In the genomic region with DNA sequence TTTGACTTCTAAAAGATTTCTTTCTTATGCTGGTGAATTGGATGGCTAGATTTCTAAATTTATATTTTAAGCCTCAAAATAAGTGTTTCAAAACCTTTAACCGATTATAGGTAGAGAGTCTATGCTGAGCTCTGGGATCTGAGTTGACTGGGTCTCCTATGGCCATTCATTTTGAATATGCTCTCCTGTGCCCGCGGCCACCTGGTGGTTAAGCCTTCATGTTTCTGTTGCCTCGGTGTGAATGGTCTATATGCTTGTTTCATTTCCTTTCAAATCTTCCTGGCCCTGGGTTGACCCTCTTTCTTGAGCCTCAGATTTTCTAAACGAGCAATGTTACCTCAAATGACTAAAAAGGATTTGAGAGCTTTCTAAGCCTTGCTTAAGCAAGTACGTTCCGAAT, we compare ENCODE assay signal across 10 cellular contexts.
DNase-seq lines count a peak whose midpoint lies in the region; ATAC-seq and TF ChIP-seq lines count a peak whose summit lies in the region.
"Had no signal": no experiment of that assay in that cellular context is flagged by ENCODE, and none has a peak within 500 bp of the region (broad histone marks: within the 10 kb centered on the region; RNA-seq: fewer than 3 reads in every experiment).

No MANE protein-coding gene starts in this region.

- no peak overlapping the region for H3K4me3 Mint-ChIP-seq in HFFc6

- no peaks in the 10 kb centered on the region for H3K9me3 ChIP-seq in DND-41 (ENCODE audit: insufficient read depth, low read length, severe bottlenecking)
- no peaks in the 10 kb centered on the region for H3K9me3 ChIP-seq in Panc1 (ENCODE audit: control insufficient read depth, insufficient read depth, low read depth, low read length)
- H3K9me3 ChIP-seq: right atrium auricular region, thoracic aorta had no signal

- no peak overlapping the region for H3K4me3 ChIP-seq in DND-41 (ENCODE audit: low read depth in 1 of 2, low read length in 2 of 2)
- no peak overlapping the region for H3K4me3 ChIP-seq in Panc1 (ENCODE audit: low read depth in 2 of 2, low read length in 2 of 2)
- H3K4me3 ChIP-seq: right atrium auricular region, thoracic aorta had no signal

- H3K36me3 Mint-ChIP-seq in HFFc6 (ENCODE audit: low read depth), result no peaks in the 10 kb centered on the region

- no peak overlapping the region for H3K27ac Mint-ChIP-seq in HFFc6

- H3K27ac ChIP-seq in DND-41 (ENCODE audit: low read length) (no peak overlapping the region), Panc1 (ENCODE audit: low read length) (no peak overlapping the region)
- H3K27ac ChIP-seq: right atrium auricular region, thoracic aorta had no signal

- H3K36me3 ChIP-seq in DND-41 (ENCODE audit: insufficient read depth, low read length), result no peaks in the 10 kb centered on the region
- no peaks in the 10 kb centered on the region for H3K36me3 ChIP-seq in Panc1 (ENCODE audit: control insufficient read depth, insufficient read depth, low read length)
- H3K36me3 ChIP-seq: right atrium auricular region, thoracic aorta had no signal

- TF ChIP-seq CTCF in DND-41 (IDR thresholded peaks at IDR 0.05; ENCODE audit: borderline replicate concordance, extremely low read depth, low read length, poor library complexity, severe bottlenecking) (peak; percentile 57), HFFc6 (IDR thresholded peaks at IDR 0.05) (peak; percentile 54), Panc1 (IDR thresholded peaks at IDR 0.05) (peak; percentile 69)

- DNase-seq in DND-41 (peak; percentile 31), HFFc6 (no peak), Panc1 (ENCODE audit: low read depth, low spot score) (no peak), left colon (peak in 1 of 2 donors; percentile 53), middle frontal gyrus (ENCODE audit: extremely low spot score, low spot score) (no peak), cerebellum (ENCODE audit: low spot score) (no peak), GF-D8 (lab: John Stamatoyannopoulos, UW) (no peak)

- POLR2A ChIA-PET in Panc1 (lab: Charles Lee), result no interaction called here

- H3K4me2 ChIP-seq in DND-41 (ENCODE audit: insufficient read depth, low read length), result no peak overlapping the region

- H4K20me1 ChIP-seq in DND-41 (ENCODE audit: insufficient read depth, low read length), result no peaks in the 10 kb centered on the region

- no peaks in the 10 kb centered on the region for H3K9me3 Mint-ChIP-seq in HFFc6

- H3K4me1 Mint-ChIP-seq in HFFc6 (ENCODE audit: low read depth), result no peaks in the 10 kb centered on the region

- in situ Hi-C loops in Panc1 (cut with HindIII; ENCODE audit: low pct_unique_long_range_greater_than_20kb, low sequenced_read_pairs), result no loop called here

- no peaks in the 10 kb centered on the region for H3K27me3 ChIP-seq in DND-41 (ENCODE audit: insufficient read depth, low read length, poor library complexity)
- H3K27me3 ChIP-seq in Panc1 (ENCODE audit: control insufficient read depth, insufficient read depth, low read length), result no peaks in the 10 kb centered on the region
- H3K27me3 ChIP-seq: right atrium auricular region had no signal

- CTCF ChIA-PET in Panc1 (lab: Charles Lee), result no interaction called here

- no TSS peak for BruUV-seq in Panc1 (replicated peaks; lab: Mats Ljungman, UMichigan)

- ATAC-seq in DND-41 (ENCODE audit: insufficient read depth, low read depth) (peak; percentile 67), Panc1 (peak; percentile 70; the same call in 1 of the 2 replicates), left colon (peak; percentile 65), HG02610 (IDR thresholded peaks at IDR 0.05; ENCODE audit: unreplicated experiment) (no peak)

- peaks cover 4% of the 10 kb centered on the region for H3K27me3 Mint-ChIP-seq in HFFc6 (ENCODE audit: insufficient read depth)

- no peaks in the 10 kb centered on the region for H3K4me1 ChIP-seq in DND-41 (ENCODE audit: insufficient read depth, low read length)
- no peaks in the 10 kb centered on the region for H3K4me1 ChIP-seq in Panc1 (ENCODE audit: control insufficient read depth, insufficient read depth, low read length)
- H3K4me1 ChIP-seq: right atrium auricular region had no signal

- H2AFZ ChIP-seq in DND-41 (ENCODE audit: low read depth, low read length), result no peak overlapping the region

- no peak overlapping the region for H3K9ac ChIP-seq in DND-41 (ENCODE audit: low read depth, low read length)

- intact Hi-C loops in Panc1 (cut with micrococcal nuclease; ENCODE audit: unreplicated experiment) (no loop called here), left colon (cut with DNase I, micrococcal nuclease) (no loop called here)

- no peaks in the 10 kb centered on the region for H3K79me2 ChIP-seq in DND-41 (ENCODE audit: insufficient read depth, low read length)
